Comparison of ENCODE assay signal across 8 cellular contexts in the genomic region with DNA sequence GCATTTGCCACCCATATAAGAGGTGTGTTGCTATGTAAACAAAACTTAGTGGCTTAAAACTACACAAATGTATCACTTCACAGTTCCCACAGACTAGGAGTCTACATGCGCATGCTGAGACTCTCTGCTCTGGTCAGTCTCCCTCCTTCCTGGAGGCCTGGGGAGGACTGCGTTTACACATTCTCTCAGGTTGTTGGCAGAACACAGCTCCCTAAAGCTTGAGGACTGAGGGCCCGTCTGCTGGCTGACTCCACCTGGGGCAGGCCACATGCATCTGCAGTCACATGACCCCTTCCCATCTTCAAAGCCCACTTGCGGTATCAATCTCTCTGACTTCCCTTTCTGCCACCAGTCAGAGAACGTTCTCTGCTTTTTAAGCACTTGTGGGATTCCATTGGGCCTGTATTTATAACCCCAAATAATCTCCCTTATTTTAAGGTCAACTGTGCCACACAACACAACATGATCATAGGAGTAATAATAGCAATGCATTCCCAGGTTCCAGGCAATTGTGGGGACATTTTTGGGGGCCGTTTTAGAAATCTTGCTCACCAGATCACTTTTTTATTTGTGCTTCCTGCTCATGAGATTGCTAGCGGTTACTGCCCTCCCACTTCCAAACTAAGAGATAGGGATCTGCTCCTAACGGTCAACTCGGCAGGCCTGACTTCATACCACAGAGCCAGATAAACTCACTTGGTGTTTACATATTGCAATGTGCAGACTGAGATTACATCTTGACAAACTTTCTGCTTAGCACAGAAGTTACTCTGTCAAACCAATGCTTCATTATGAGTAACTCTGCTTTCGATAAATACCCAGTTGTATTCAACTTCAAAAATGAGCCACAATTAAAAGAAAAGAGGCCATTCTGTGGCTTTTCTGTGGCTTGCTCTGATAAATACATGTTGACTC.
DNase-seq lines count a peak whose midpoint lies in the region; ATAC-seq and TF ChIP-seq lines count a peak whose summit lies in the region.

No MANE protein-coding gene starts in this region.

- H3K36me3 ChIP-seq in SK-N-SH (replicated peaks in 1 of 2; ENCODE audit: control insufficient read depth in 1 of 2, insufficient read depth in 2 of 2, low read length in 1 of 2) (no peaks in the 10 kb centered on the region), lower lobe of right lung (no peaks in the 10 kb centered on the region), tibial nerve (no peaks in the 10 kb centered on the region), SJCRH30 (no peaks in the 10 kb centered on the region)

- no peaks in the 10 kb centered on the region for H3K79me2 ChIP-seq in SK-N-SH (ENCODE audit: insufficient read depth)

- whole genome bisulfite sequencing in SK-N-SH (ENCODE audit: low lambda C conversion rate) = 68% methylated on average over 10 of the region's 10 CpGs
- WGBS in tibial nerve, 2 donors = 38 to 39% methylated on average over 10 of the region's 10 CpGs

- H3K27ac ChIP-seq in SK-N-SH (ENCODE audit: low read depth in 2 of 2, low read length in 1 of 2) (peak overlapping the region; percentile 18 to 28; a peak in 3 of 4 replicates), lower lobe of right lung (peak overlapping the region; percentile 76), tibial nerve (peak overlapping the region; percentile 11 to 72 (median 32)), SJCRH30 (no peak overlapping the region)

- TF ChIP-seq EP300 in SK-N-SH (IDR thresholded peaks at IDR 0.05; ENCODE audit: borderline replicate concordance in 1 of 2, low read depth in 1 of 2, low read length in 1 of 2) (0 out of 4 replicates have a peak, but pooled peaks have one; percentile 9 to 20), tibial nerve (IDR thresholded peaks at IDR 0.05) (peak in 1 of 2 donors; percentile 25)

- peaks cover 8 to 26% of the 10 kb centered on the region in 2 experiments; a peak in 2 of 4 replicates for H3K4me1 ChIP-seq in SK-N-SH (ENCODE audit: control insufficient read depth in 1 of 2, insufficient read depth in 2 of 2, low read depth in 1 of 2, low read length in 1 of 2)
- peaks cover 27% of the 10 kb centered on the region for H3K4me1 ChIP-seq in lower lobe of right lung
- peaks cover 0 to 54% (median 13%) of the 10 kb centered on the region in 4 donors for H3K4me1 ChIP-seq in tibial nerve
- no peaks in the 10 kb centered on the region for H3K4me1 ChIP-seq in SJCRH30

- no peak overlapping the region for H2AFZ ChIP-seq in SK-N-SH (ENCODE audit: low read depth)

- no peak overlapping the region for H3K4me3 ChIP-seq in SK-N-SH (ENCODE audit: low read depth in 2 of 2, low read length in 1 of 2)
- no peak overlapping the region for H3K4me3 ChIP-seq in astrocyte of the cerebellum (ENCODE audit: low read depth, low read length)
- H3K4me3 ChIP-seq in lower lobe of right lung = no peak overlapping the region
- no peak overlapping the region for H3K4me3 ChIP-seq in tibial nerve
- H3K4me3 ChIP-seq in SJCRH30 = no peak overlapping the region

- intact Hi-C loops in lower lobe of right lung (cut with DNase I) = no loop called here

- POLR2A ChIA-PET in SK-N-SH (lab: Yijun Ruan, JAX) = no interaction called here

- DNase-seq in SK-N-SH (peak; percentile 40), astrocyte of the cerebellum (ENCODE audit: low read depth) (peak; percentile 11), lower lobe of right lung (no peak), tibial nerve (ENCODE audit: low spot score in 2 of 2) (no peak), SJCRH30 (no peak), NCI-H82 (lab: John Stamatoyannopoulos, UW) (no peak)

- no peak overlapping the region for H3K9ac ChIP-seq in SK-N-SH

- in situ Hi-C loops in astrocyte of the cerebellum (cut with HindIII; ENCODE audit: low sequenced_read_pairs) = no loop called here

- no peaks in the 10 kb centered on the region for H4K20me1 ChIP-seq in SK-N-SH (ENCODE audit: insufficient read depth)

- TF ChIP-seq RAD21 in SK-N-SH (IDR thresholded peaks at IDR 0.05; ENCODE audit: low read length) = no peak

- no peaks in the 10 kb centered on the region for H3K9me2 ChIP-seq in SK-N-SH

- ATAC-seq in GM18502 (IDR thresholded peaks at IDR 0.05; ENCODE audit: poor library complexity, unreplicated experiment) (peak; percentile 69), lower lobe of right lung (peak; percentile 67 to 70), GM21825 (IDR thresholded peaks at IDR 0.05; ENCODE audit: unreplicated experiment) (no peak)

- H3F3A ChIP-seq in SK-N-SH (replicated peaks; ENCODE audit: insufficient read depth) = peaks cover 7% of the 10 kb centered on the region

- CTCF ChIA-PET in SK-N-SH (lab: Yijun Ruan, JAX) = no interaction called here

- no peak for TF ChIP-seq POLR2A in tibial nerve (IDR thresholded peaks at IDR 0.05)

- no peaks in the 10 kb centered on the region for H3K27me3 ChIP-seq in SK-N-SH (ENCODE audit: insufficient read depth)
- no peaks in the 10 kb centered on the region for H3K27me3 ChIP-seq in lower lobe of right lung (ENCODE audit: low read depth)
- no peaks in the 10 kb centered on the region for H3K27me3 ChIP-seq in tibial nerve
- H3K27me3 ChIP-seq in SJCRH30 = no peaks in the 10 kb centered on the region

- H3K4me2 ChIP-seq in SK-N-SH = 0 out of 2 replicates have a peak overlapping the region, but pooled peaks have one; percentile 20

- H3K9me3 ChIP-seq in SK-N-SH (no peaks in the 10 kb centered on the region), lower lobe of right lung (no peaks in the 10 kb centered on the region), tibial nerve (no peaks in the 10 kb centered on the region), SJCRH30 (replicated peaks) (no peaks in the 10 kb centered on the region)

- no peak for TF ChIP-seq CTCF in SK-N-SH (IDR thresholded peaks at IDR 0.05)
- TF ChIP-seq CTCF in astrocyte of the cerebellum (IDR thresholded peaks at IDR 0.05; ENCODE audit: low read depth, low read length, missing control alignments) = no peak
- no peak for TF ChIP-seq CTCF in lower lobe of right lung (IDR thresholded peaks at IDR 0.05)
- no peak for TF ChIP-seq CTCF in tibial nerve (IDR thresholded peaks at IDR 0.05)

TF ChIP-seq in SK-N-SH, 30 proteins besides CTCF, POLR2A, EP300 and RAD21:
- peak; percentile 33; the same call in 1 of the 2 replicates for TF ChIP-seq GATA2 (CRISPR knock-in tag; IDR thresholded peaks at IDR 0.05)
- TF ChIP-seq SMC3 (IDR thresholded peaks at IDR 0.05; ENCODE audit: low read depth, low read length) = 0 out of 2 replicates have a peak, but pooled peaks have one; percentile 9
- TF ChIP-seq EZH2phosphoT487 (IDR thresholded peaks at IDR 0.05; ENCODE audit: borderline replicate concordance, low read depth) = no peak
- TF ChIP-seq NFIC (IDR thresholded peaks at IDR 0.05; ENCODE audit: borderline replicate concordance) = no peak
- TF ChIP-seq, protein P1, sequence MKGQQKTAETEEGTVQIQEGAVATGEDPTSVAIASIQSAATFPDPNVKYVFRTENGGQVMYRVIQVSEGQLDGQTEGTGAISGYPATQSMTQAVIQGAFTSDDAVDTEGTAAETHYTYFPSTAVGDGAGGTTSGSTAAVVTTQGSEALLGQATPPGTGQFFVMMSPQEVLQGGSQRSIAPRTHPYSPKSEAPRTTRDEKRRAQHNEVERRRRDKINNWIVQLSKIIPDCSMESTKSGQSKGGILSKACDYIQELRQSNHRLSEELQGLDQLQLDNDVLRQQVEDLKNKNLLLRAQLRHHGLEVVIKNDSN (IDR thresholded peaks at IDR 0.05; ENCODE audit: borderline replicate concordance, low read depth) = peak; percentile 42; the same call in 1 of the 2 replicates
- TF ChIP-seq, protein P2, sequence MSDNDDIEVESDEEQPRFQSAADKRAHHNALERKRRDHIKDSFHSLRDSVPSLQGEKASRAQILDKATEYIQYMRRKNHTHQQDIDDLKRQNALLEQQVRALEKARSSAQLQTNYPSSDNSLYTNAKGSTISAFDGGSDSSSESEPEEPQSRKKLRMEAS (IDR thresholded peaks at IDR 0.05; ENCODE audit: low read depth) = no peak
- TF ChIP-seq FOXM1 (IDR thresholded peaks at IDR 0.05; ENCODE audit: low read depth) = no peak
- TF ChIP-seq, protein P3, sequence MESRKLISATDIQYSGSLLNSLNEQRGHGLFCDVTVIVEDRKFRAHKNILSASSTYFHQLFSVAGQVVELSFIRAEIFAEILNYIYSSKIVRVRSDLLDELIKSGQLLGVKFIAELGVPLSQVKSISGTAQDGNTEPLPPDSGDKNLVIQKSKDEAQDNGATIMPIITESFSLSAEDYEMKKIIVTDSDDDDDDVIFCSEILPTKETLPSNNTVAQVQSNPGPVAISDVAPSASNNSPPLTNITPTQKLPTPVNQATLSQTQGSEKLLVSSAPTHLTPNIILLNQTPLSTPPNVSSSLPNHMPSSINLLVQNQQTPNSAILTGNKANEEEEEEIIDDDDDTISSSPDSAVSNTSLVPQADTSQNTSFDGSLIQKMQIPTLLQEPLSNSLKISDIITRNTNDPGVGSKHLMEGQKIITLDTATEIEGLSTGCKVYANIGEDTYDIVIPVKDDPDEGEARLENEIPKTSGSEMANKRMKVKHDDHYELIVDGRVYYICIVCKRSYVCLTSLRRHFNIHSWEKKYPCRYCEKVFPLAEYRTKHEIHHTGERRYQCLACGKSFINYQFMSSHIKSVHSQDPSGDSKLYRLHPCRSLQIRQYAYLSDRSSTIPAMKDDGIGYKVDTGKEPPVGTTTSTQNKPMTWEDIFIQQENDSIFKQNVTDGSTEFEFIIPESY (IDR thresholded peaks at IDR 0.05; ENCODE audit: borderline replicate concordance, low read depth) = no peak
- peak; percentile 49; the same call in 1 of the 2 replicates for TF ChIP-seq TCF12 (IDR thresholded peaks at IDR 0.05)
- no peak for TF ChIP-seq CHD2 (IDR thresholded peaks at IDR 0.05; ENCODE audit: low read length, partially characterized antibody)
- TF ChIP-seq, protein P4, sequence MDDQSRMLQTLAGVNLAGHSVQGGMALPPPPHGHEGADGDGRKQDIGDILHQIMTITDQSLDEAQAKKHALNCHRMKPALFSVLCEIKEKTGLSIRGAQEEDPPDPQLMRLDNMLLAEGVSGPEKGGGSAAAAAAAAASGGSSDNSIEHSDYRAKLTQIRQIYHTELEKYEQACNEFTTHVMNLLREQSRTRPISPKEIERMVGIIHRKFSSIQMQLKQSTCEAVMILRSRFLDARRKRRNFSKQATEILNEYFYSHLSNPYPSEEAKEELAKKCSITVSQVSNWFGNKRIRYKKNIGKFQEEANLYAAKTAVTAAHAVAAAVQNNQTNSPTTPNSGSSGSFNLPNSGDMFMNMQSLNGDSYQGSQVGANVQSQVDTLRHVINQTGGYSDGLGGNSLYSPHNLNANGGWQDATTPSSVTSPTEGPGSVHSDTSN (IDR thresholded peaks at IDR 0.05) = 0 out of 2 replicates have a peak, but pooled peaks have one; percentile 35

Comparison
In these comparisons a context has a peak if more than half of its experiments do, and no peak if none do; other contexts are left out.
1. DNase-seq: peak in SK-N-SH (single experiment) and astrocyte of the cerebellum (single experiment); none in lower lobe of right lung (single experiment), tibial nerve (0 of 2), SJCRH30 (0 of 2) and NCI-H82 (single experiment).